In genomic region chr5:29148581-29148980, GRCh38 we compare ENCODE assay signal across 17 cellular contexts.
DNase-seq lines count a peak whose midpoint lies in the region; ATAC-seq, FAIRE-seq and TF ChIP-seq lines count a peak whose summit lies in the region.
"Had no signal": no experiment of that assay in that cellular context is flagged by ENCODE, and none has a peak within 500 bp of the region (broad histone marks: within the 10 kb centered on the region; RNA-seq: fewer than 3 reads in every experiment).

No MANE protein-coding gene starts in this region.

- peak overlapping the region; percentile 45; the same call in 1 of the 2 replicates for H3K27ac ChIP-seq in HUES6 (ENCODE audit: low read depth, low read length)
- no peak overlapping the region for H3K27ac ChIP-seq in endodermal cell (ENCODE audit: low read depth, low read length)
- H3K27ac ChIP-seq in neural progenitor cell = no peak overlapping the region
- no peak overlapping the region for H3K27ac ChIP-seq in PC-9
- H3K27ac ChIP-seq: GM23248 had no signal

- no TSS peak for BruUV-seq in PC-9 (replicated peaks; lab: Mats Ljungman, UMichigan)

- TF ChIP-seq CTCF in endodermal cell (conservative IDR thresholded peaks at IDR 0.05) = no peak
- no peak for TF ChIP-seq CTCF in neural progenitor cell (IDR thresholded peaks at IDR 0.05)
- no peak for TF ChIP-seq CTCF in PC-9 (conservative IDR thresholded peaks at IDR 0.05)

- intact Hi-C loops in activated CD4-positive, alpha-beta T cell treated with anti-CD3 and anti-CD28 coated beads for 36 hours (cut with DNase I, micrococcal nuclease) = no loop called here
- intact Hi-C loops in PC-9 (cut with micrococcal nuclease; ENCODE audit: unreplicated experiment) = no loop called here

- H3K9ac ChIP-seq in HUES6 (ENCODE audit: low read length) (no peak overlapping the region), endodermal cell (ENCODE audit: extremely low read depth, low read length, poor library complexity, severe bottlenecking) (no peak overlapping the region), neural progenitor cell (no peak overlapping the region)
- H3K9ac ChIP-seq: GM23248 had no signal

- H3K9me3 Mint-ChIP-seq in endodermal cell (no peaks in the 10 kb centered on the region), neural progenitor cell (peaks cover 3% of the 10 kb centered on the region)
- H3K9me3 Mint-ChIP-seq in activated CD4-positive, alpha-beta T cell treated with anti-CD3 and anti-CD28 coated beads for 36 hours (ENCODE audit: low read depth) = peaks cover 6% of the 10 kb centered on the region

- H3K27me3 Mint-ChIP-seq in endodermal cell (ENCODE audit: insufficient read depth) = no peaks in the 10 kb centered on the region
- no peaks in the 10 kb centered on the region for H3K27me3 Mint-ChIP-seq in neural progenitor cell (ENCODE audit: insufficient read depth, low read depth)
- no peaks in the 10 kb centered on the region for H3K27me3 Mint-ChIP-seq in activated CD4-positive, alpha-beta T cell treated with anti-CD3 and anti-CD28 coated beads for 36 hours
- H3K27me3 Mint-ChIP-seq: CD4-positive, alpha-beta memory T cell had no signal

- H3K4me1 Mint-ChIP-seq in endodermal cell (peaks cover 17% of the 10 kb centered on the region), neural progenitor cell (peaks cover 5% of the 10 kb centered on the region)
- H3K4me1 Mint-ChIP-seq in activated CD4-positive, alpha-beta T cell treated with anti-CD3 and anti-CD28 coated beads for 36 hours = no peaks in the 10 kb centered on the region
- H3K4me1 Mint-ChIP-seq: CD4-positive, alpha-beta memory T cell had no signal

- DNase-seq in endodermal cell (no peak), neural progenitor cell (ENCODE audit: low spot score) (peak; percentile 14), NCI-H146 treated with DMSO at 0.1 percent for 48 hours (lab: John Stamatoyannopoulos, UW; ENCODE audit: unreplicated experiment) (no peak), PC-9 (no peak), GM12892 (ENCODE audit: insufficient read length) (no peak)
- DNase-seq in activated CD4-positive, alpha-beta T cell treated with anti-CD3 and anti-CD28 coated beads for 36 hours = no peak
- DNase-seq: C1 segment of cervical spinal cord; Calu3; CD4-positive, alpha-beta memory T cell; COR-L47; DMS53; DMS79 treated with DMSO at 0.1 percent for 48 hours; GM23248; HCEC 1CT had no signal

- H2AFZ ChIP-seq in neural progenitor cell (replicated peaks) (peak overlapping the region; percentile 57), PC-9 (no peak overlapping the region)
- H2AFZ ChIP-seq: GM23248 had no signal

- H3K4me1 ChIP-seq in HUES6 (ENCODE audit: control insufficient read depth, insufficient read depth, low read length) (peaks cover 24% of the 10 kb centered on the region), endodermal cell (ENCODE audit: control insufficient read depth, insufficient read depth, low read length) (no peaks in the 10 kb centered on the region), neural progenitor cell (peaks cover 2% of the 10 kb centered on the region), PC-9 (replicated peaks; ENCODE audit: insufficient read depth) (no peaks in the 10 kb centered on the region)

- H3K36me3 ChIP-seq in HUES6 (ENCODE audit: control insufficient read depth, insufficient read depth, low read length) (no peaks in the 10 kb centered on the region), endodermal cell (ENCODE audit: control insufficient read depth, insufficient read depth, low read length) (no peaks in the 10 kb centered on the region), neural progenitor cell (no peaks in the 10 kb centered on the region), PC-9 (ENCODE audit: low read depth) (no peaks in the 10 kb centered on the region)

- H3K4me2 ChIP-seq in neural progenitor cell (no peak overlapping the region), PC-9 (no peak overlapping the region)

- TF ChIP-seq POLR2A in GM12892 (IDR thresholded peaks at IDR 0.05; ENCODE audit: low read depth, low read length) = no peak

- H4K20me1 ChIP-seq in neural progenitor cell (ENCODE audit: low read depth) = no peaks in the 10 kb centered on the region
- no peaks in the 10 kb centered on the region for H4K20me1 ChIP-seq in PC-9 (ENCODE audit: insufficient read depth)

- 67% methylated on average over 1 to 2 of the region's 2 CpGs for WGBS in endodermal cell (ENCODE audit: insufficient coverage in 1 of 2, insufficient read length in 1 of 2), 2 experiments

- no peaks in the 10 kb centered on the region for H3K9me3 ChIP-seq in HUES6 (ENCODE audit: control insufficient read depth, insufficient read depth, low read depth, low read length)
- H3K9me3 ChIP-seq in endodermal cell (ENCODE audit: control insufficient read depth, low read length) = no peaks in the 10 kb centered on the region
- H3K9me3 ChIP-seq in neural progenitor cell (ENCODE audit: low read depth) = no peaks in the 10 kb centered on the region
- no peaks in the 10 kb centered on the region for H3K9me3 ChIP-seq in PC-9 (ENCODE audit: insufficient read depth, low read depth)

- H3F3A ChIP-seq in neural progenitor cell (ENCODE audit: low read depth) (no peaks in the 10 kb centered on the region), PC-9 (ENCODE audit: insufficient read depth, low read depth) (no peaks in the 10 kb centered on the region; the same call in 1 of the 2 replicates)

- H3K27me3 ChIP-seq in HUES6 (ENCODE audit: control insufficient read depth, insufficient read depth, low read length) = no peaks in the 10 kb centered on the region
- no peaks in the 10 kb centered on the region for H3K27me3 ChIP-seq in endodermal cell (ENCODE audit: control insufficient read depth, insufficient read depth, low read length, poor library complexity, severe bottlenecking)
- H3K27me3 ChIP-seq in neural progenitor cell = no peaks in the 10 kb centered on the region
- no peaks in the 10 kb centered on the region for H3K27me3 ChIP-seq in PC-9 (ENCODE audit: insufficient read depth, low read depth)

- CTCF ChIA-PET in activated CD4-positive, alpha-beta T cell treated with anti-CD3 and anti-CD28 coated beads for 36 hours (lab: Charles Lee) = no interaction called here
- CTCF ChIA-PET in PC-9 (lab: Charles Lee) = no interaction called here

- H3K36me3 Mint-ChIP-seq in endodermal cell (ENCODE audit: low read depth) (no peaks in the 10 kb centered on the region), neural progenitor cell (no peaks in the 10 kb centered on the region)
- no peaks in the 10 kb centered on the region for H3K36me3 Mint-ChIP-seq in activated CD4-positive, alpha-beta T cell treated with anti-CD3 and anti-CD28 coated beads for 36 hours (ENCODE audit: low read depth)
- H3K36me3 Mint-ChIP-seq: CD4-positive, alpha-beta memory T cell had no signal

- H3K4me3 ChIP-seq in HUES6 (ENCODE audit: low read depth, low read length) = no peak overlapping the region
- H3K4me3 ChIP-seq in endodermal cell (ENCODE audit: low read length) = no peak overlapping the region
- no peak overlapping the region for H3K4me3 ChIP-seq in neural progenitor cell
- no peak overlapping the region for H3K4me3 ChIP-seq in PC-9
- H3K4me3 ChIP-seq: GM23248 had no signal

- ATAC-seq in activated CD4-positive, alpha-beta T cell treated with anti-CD3 and anti-CD28 coated beads for 36 hours = no peak

- no peak for FAIRE-seq in GM12892 (lab: Jason Lieb, UNC)
- FAIRE-seq: GM19239, H54 had no signal

- H3K27ac Mint-ChIP-seq in endodermal cell = peak overlapping the region; percentile 7
- H3K27ac Mint-ChIP-seq in neural progenitor cell = no peak overlapping the region
- no peak overlapping the region for H3K27ac Mint-ChIP-seq in activated CD4-positive, alpha-beta T cell treated with anti-CD3 and anti-CD28 coated beads for 36 hours
- H3K27ac Mint-ChIP-seq: CD4-positive, alpha-beta memory T cell had no signal

- H3K9me2 ChIP-seq in PC-9 (ENCODE audit: insufficient read depth) = no peaks in the 10 kb centered on the region

- no peaks in the 10 kb centered on the region for H3K79me2 ChIP-seq in neural progenitor cell (ENCODE audit: low read depth)
- no peaks in the 10 kb centered on the region for H3K79me2 ChIP-seq in PC-9 (ENCODE audit: low read depth)

- POLR2A ChIA-PET in activated CD4-positive, alpha-beta T cell treated with anti-CD3 and anti-CD28 coated beads for 36 hours (lab: Charles Lee) = no interaction called here
- POLR2A ChIA-PET in PC-9 (lab: Charles Lee; ENCODE audit: unreplicated experiment) = no interaction called here

- H3K4me3 Mint-ChIP-seq in endodermal cell = no peak overlapping the region
- no peak overlapping the region for H3K4me3 Mint-ChIP-seq in neural progenitor cell
- H3K4me3 Mint-ChIP-seq in activated CD4-positive, alpha-beta T cell treated with anti-CD3 and anti-CD28 coated beads for 36 hours = no peak overlapping the region
- H3K4me3 Mint-ChIP-seq: CD4-positive, alpha-beta memory T cell had no signal
